Comparison of ENCODE assay signal across 27 cellular contexts in genomic region chr17:76601042-76601441, GRCh38. TPM values are rescaled to one million over a fixed set of nuclear protein-coding genes. Genes with fewer than 3 reads are reported as not detected.
A peak's percentile ranks its signal among the peaks of the same experiment; 100 is the strongest.
DNase-seq lines count a peak whose midpoint lies in the region; ATAC-seq lines count a peak whose summit lies in the region.
"Had no signal": no experiment of that assay in that cellular context is flagged by ENCODE, and none has a peak within 500 bp of the region (broad histone marks: within the 10 kb centered on the region; RNA-seq: fewer than 3 reads in every experiment).

No MANE protein-coding gene starts in this region.

- DNase-seq in activated CD4-positive, alpha-beta T cell treated with anti-CD3 and anti-CD28 coated beads, Interleukin-2, amount 10 ng/mL, durations not matched to agents 7 days and 5 days = no peak
- no peak for DNase-seq in activated CD4-positive, alpha-beta T cell treated with anti-CD3 and anti-CD28 coated beads for 36 hours
- no peak for DNase-seq in SHP77 treated with DMSO at 0.1 percent for 48 hours (lab: John Stamatoyannopoulos, UW)
- DNase-seq in DMS 273 (lab: John Stamatoyannopoulos, UW; ENCODE audit: unreplicated experiment) = no peak
- DNase-seq: activated CD8-positive, alpha-beta memory T cell treated with anti-CD3 and anti-CD28 coated beads for 24 hours; activated T-cell treated with anti-CD3 and anti-CD28 coated beads, Interleukin-2, amount 50 U/mL, for 24 hours; anterior cingulate cortex; CD8-positive, alpha-beta T cell; DND-41; kidney glomerular epithelial cell; NCI-H1105 treated with DMSO at 0.1 percent for 48 hours; NCI-H2029; NCI-H345; NCI-H774; psoas muscle; stimulated activated CD4-positive, alpha-beta T cell treated with anti-CD3 and anti-CD28 coated beads, Interleukin-1b, Interleukin-23, amount 100 ng/mL, for 48 hours had no signal

- no peaks in the 10 kb centered on the region; the same call in 1 of the 2 replicates for H3K27me3 ChIP-seq in HUES48 (ENCODE audit: control insufficient read depth, insufficient read depth, low read length)
- H3K27me3 ChIP-seq: cardiac muscle cell had no signal

- H3K9me3 Mint-ChIP-seq in activated CD4-positive, alpha-beta T cell treated with anti-CD3 and anti-CD28 coated beads, Interleukin-2, amount 10 ng/mL, durations not matched to agents 7 days and 5 days = peaks cover 12% of the 10 kb centered on the region
- H3K9me3 Mint-ChIP-seq in activated CD4-positive, alpha-beta T cell treated with anti-CD3 and anti-CD28 coated beads for 36 hours (ENCODE audit: low read depth) = peaks cover 2% of the 10 kb centered on the region
- peaks cover 8% of the 10 kb centered on the region for H3K9me3 Mint-ChIP-seq in dendritic cell treated with granulocyte-macrophage colony-stimulating factor and Interleukin-4, amounts not matched to agents 40 ng/mL and 50 ng/mL, for 4 days
- H3K9me3 Mint-ChIP-seq: activated naive CD4-positive, alpha-beta T cell treated with anti-CD3 and anti-CD28 coated beads, Interleukin-2, amount 50 U/mL, for 24 hours; activated T-cell treated with anti-CD3 and anti-CD28 coated beads, Interleukin-2, amount 50 U/mL, for 24 hours; CD8-positive, alpha-beta T cell; IgD-negative memory B cell had no signal

- no peak overlapping the region for H3K4me3 ChIP-seq in HUES48 (ENCODE audit: low read depth, low read length)
- H3K4me3 ChIP-seq in skin epidermis = no peak overlapping the region
- H3K4me3 ChIP-seq: cardiac muscle cell, coronary artery, psoas muscle had no signal

- no peaks in the 10 kb centered on the region for H3K36me3 ChIP-seq in HUES48 (ENCODE audit: control insufficient read depth, insufficient read depth, low read length)
- H3K36me3 ChIP-seq: cardiac muscle cell had no signal

- H3K27ac Mint-ChIP-seq in activated CD4-positive, alpha-beta T cell treated with anti-CD3 and anti-CD28 coated beads, Interleukin-2, amount 10 ng/mL, durations not matched to agents 7 days and 5 days = peak overlapping the region; percentile 78
- no peak overlapping the region for H3K27ac Mint-ChIP-seq in activated CD4-positive, alpha-beta T cell treated with anti-CD3 and anti-CD28 coated beads for 36 hours
- H3K27ac Mint-ChIP-seq in dendritic cell treated with granulocyte-macrophage colony-stimulating factor and Interleukin-4, amounts not matched to agents 40 ng/mL and 50 ng/mL, for 4 days = peak overlapping the region; percentile 61
- H3K27ac Mint-ChIP-seq: activated naive CD4-positive, alpha-beta T cell treated with anti-CD3 and anti-CD28 coated beads, Interleukin-2, amount 50 U/mL, for 24 hours; activated T-cell treated with anti-CD3 and anti-CD28 coated beads, Interleukin-2, amount 50 U/mL, for 24 hours; CD8-positive, alpha-beta T cell had no signal

- POLR2A ChIA-PET in activated CD4-positive, alpha-beta T cell treated with anti-CD3 and anti-CD28 coated beads, Interleukin-2, amount 10 ng/mL, durations not matched to agents 7 days and 5 days (lab: Charles Lee) = no interaction called here
- POLR2A ChIA-PET in activated CD4-positive, alpha-beta T cell treated with anti-CD3 and anti-CD28 coated beads for 36 hours (lab: Charles Lee) = no interaction called here

- no peak for ATAC-seq in activated CD4-positive, alpha-beta T cell treated with anti-CD3 and anti-CD28 coated beads for 36 hours
- no peak for ATAC-seq in GM21717 (IDR thresholded peaks at IDR 0.05; ENCODE audit: unreplicated experiment)
- ATAC-seq: CD8-positive, alpha-beta T cell had no signal

- H3K4me3 Mint-ChIP-seq in activated CD4-positive, alpha-beta T cell treated with anti-CD3 and anti-CD28 coated beads, Interleukin-2, amount 10 ng/mL, durations not matched to agents 7 days and 5 days = peak overlapping the region; percentile 17
- no peak overlapping the region for H3K4me3 Mint-ChIP-seq in activated CD4-positive, alpha-beta T cell treated with anti-CD3 and anti-CD28 coated beads for 36 hours
- no peak overlapping the region for H3K4me3 Mint-ChIP-seq in dendritic cell treated with granulocyte-macrophage colony-stimulating factor and Interleukin-4, amounts not matched to agents 40 ng/mL and 50 ng/mL, for 4 days
- H3K4me3 Mint-ChIP-seq: activated naive CD4-positive, alpha-beta T cell treated with anti-CD3 and anti-CD28 coated beads, Interleukin-2, amount 50 U/mL, for 24 hours; activated T-cell treated with anti-CD3 and anti-CD28 coated beads, Interleukin-2, amount 50 U/mL, for 24 hours; CD8-positive, alpha-beta T cell; IgD-negative memory B cell had no signal

- CTCF ChIA-PET in activated CD4-positive, alpha-beta T cell treated with anti-CD3 and anti-CD28 coated beads, Interleukin-2, amount 10 ng/mL, durations not matched to agents 7 days and 5 days (lab: Charles Lee) = interaction anchor here (1.1 to 1.5 kb wide), 4 partner anchors 15 to 310 kb away, joined by 3 to 6 read pairs (median 4); partner anchors contain the start of gene ST6GALNAC2
- CTCF ChIA-PET in activated CD4-positive, alpha-beta T cell treated with anti-CD3 and anti-CD28 coated beads for 36 hours (lab: Charles Lee) = interaction anchor here (1.8 to 2.1 kb wide), 2 partner anchors 12 to 23 kb away, joined by 4 to 8 read pairs; no protein-coding TSS in a partner anchor

- H3K36me3 Mint-ChIP-seq in activated CD4-positive, alpha-beta T cell treated with anti-CD3 and anti-CD28 coated beads, Interleukin-2, amount 10 ng/mL, durations not matched to agents 7 days and 5 days (ENCODE audit: low read depth) = peaks cover 4% of the 10 kb centered on the region
- H3K36me3 Mint-ChIP-seq in activated CD4-positive, alpha-beta T cell treated with anti-CD3 and anti-CD28 coated beads for 36 hours (ENCODE audit: low read depth) = no peaks in the 10 kb centered on the region
- H3K36me3 Mint-ChIP-seq in dendritic cell treated with granulocyte-macrophage colony-stimulating factor and Interleukin-4, amounts not matched to agents 40 ng/mL and 50 ng/mL, for 4 days (ENCODE audit: low read depth) = no peaks in the 10 kb centered on the region
- H3K36me3 Mint-ChIP-seq: CD8-positive, alpha-beta T cell; IgD-negative memory B cell had no signal

- intact Hi-C loops in activated CD4-positive, alpha-beta T cell treated with anti-CD3 and anti-CD28 coated beads for 36 hours (cut with DNase I, micrococcal nuclease) = no loop called here
- intact Hi-C loops in dendritic cell treated with granulocyte-macrophage colony-stimulating factor and Interleukin-4, amounts not matched to agents 40 ng/mL and 50 ng/mL, for 4 days (cut with micrococcal nuclease) = no loop called here

- H3K9me3 ChIP-seq in HUES48 (ENCODE audit: control insufficient read depth, insufficient read depth, low read length) = no peaks in the 10 kb centered on the region
- H3K9me3 ChIP-seq: psoas muscle had no signal

- H3K4me1 Mint-ChIP-seq in activated CD4-positive, alpha-beta T cell treated with anti-CD3 and anti-CD28 coated beads, Interleukin-2, amount 10 ng/mL, durations not matched to agents 7 days and 5 days = peaks cover 19% of the 10 kb centered on the region
- H3K4me1 Mint-ChIP-seq in activated CD4-positive, alpha-beta T cell treated with anti-CD3 and anti-CD28 coated beads for 36 hours = peaks cover 15% of the 10 kb centered on the region
- peaks cover 61% of the 10 kb centered on the region for H3K4me1 Mint-ChIP-seq in dendritic cell treated with granulocyte-macrophage colony-stimulating factor and Interleukin-4, amounts not matched to agents 40 ng/mL and 50 ng/mL, for 4 days (ENCODE audit: low read depth)
- H3K4me1 Mint-ChIP-seq: IgD-negative memory B cell had no signal

- H3K27me3 Mint-ChIP-seq in activated CD4-positive, alpha-beta T cell treated with anti-CD3 and anti-CD28 coated beads, Interleukin-2, amount 10 ng/mL, durations not matched to agents 7 days and 5 days = peaks cover 5% of the 10 kb centered on the region
- H3K27me3 Mint-ChIP-seq in activated CD4-positive, alpha-beta T cell treated with anti-CD3 and anti-CD28 coated beads for 36 hours = peaks cover 7% of the 10 kb centered on the region
- H3K27me3 Mint-ChIP-seq in dendritic cell treated with granulocyte-macrophage colony-stimulating factor and Interleukin-4, amounts not matched to agents 40 ng/mL and 50 ng/mL, for 4 days = peaks cover 4% of the 10 kb centered on the region

- no peak overlapping the region for H3K9ac ChIP-seq in HUES48 (ENCODE audit: low read depth, low read length)

- peak overlapping the region; percentile 51 for H3K27ac ChIP-seq in HUES48 (ENCODE audit: low read depth, low read length)
- H3K27ac ChIP-seq in skin epidermis = peak overlapping the region in 16 of 21 experiments; percentile 21 to 81 (median 56)
- H3K27ac ChIP-seq: cardiac muscle cell, coronary artery, psoas muscle had no signal

- H3K4me1 ChIP-seq in HUES48 (ENCODE audit: control insufficient read depth, insufficient read depth, low read length) = peaks cover 11% of the 10 kb centered on the region
- H3K4me1 ChIP-seq: psoas muscle had no signal

RNA-seq across cellular contexts. Expression of gene ST6GALNAC2, which starts 15.4 kb away (rescaled TPM):
- not detected for total RNA-seq in activated CD4-positive, alpha-beta T cell treated with anti-CD3 and anti-CD28 coated beads, Interleukin-2, amount 10 ng/mL, durations not matched to agents 7 days and 5 days
- under 1 TPM in 1 of 2 experiments, not detected in 1; 0.32 TPM for total RNA-seq in activated CD4-positive, alpha-beta T cell treated with anti-CD3 and anti-CD28 coated beads for 36 hours
- total RNA-seq: H1, lung microvascular endothelial cell had no signal

RNA-seq across cellular contexts. Expression of gene ST6GALNAC1, which starts 42.5 kb away (rescaled TPM):
- 1 to 10 TPM; 1.4 to 2.1 TPM for total RNA-seq in activated CD4-positive, alpha-beta T cell treated with anti-CD3 and anti-CD28 coated beads, Interleukin-2, amount 10 ng/mL, durations not matched to agents 7 days and 5 days
- total RNA-seq in activated CD4-positive, alpha-beta T cell treated with anti-CD3 and anti-CD28 coated beads for 36 hours = under 1 TPM; 0.88 to 0.89 TPM
- total RNA-seq: A172; cardiac muscle cell; CD8-positive, alpha-beta T cell; H1; lung microvascular endothelial cell had no signal
